In genomic region chr11:44595964-44596381, GRCh38 we compare ENCODE assay signal across 9 cellular contexts. TPM values are rescaled to one million over a fixed set of nuclear protein-coding genes. Genes with fewer than 3 reads are reported as not detected.
DNase-seq lines count a peak whose midpoint lies in the region; ATAC-seq and TF ChIP-seq lines count a peak whose summit lies in the region.
"Had no signal": no experiment of that assay in that cellular context is flagged by ENCODE, and none has a peak within 500 bp of the region (broad histone marks: within the 10 kb centered on the region; RNA-seq: fewer than 3 reads in every experiment).

No MANE protein-coding gene starts in this region.

- H3K36me3 Mint-ChIP-seq in T-helper 2 cell treated with Interferon-gamma antibody and Interleukin-4, amounts not matched to agents 5 μg/mL and 100 μg/mL, for 36 hours (ENCODE audit: low read depth): peaks cover 61% of the 10 kb centered on the region

- H3K4me1 Mint-ChIP-seq in T-helper 2 cell treated with Interferon-gamma antibody and Interleukin-4, amounts not matched to agents 5 μg/mL and 100 μg/mL, for 36 hours (ENCODE audit: low read depth): peaks cover 56% of the 10 kb centered on the region

- peaks cover 56% of the 10 kb centered on the region for H3K4me1 ChIP-seq in psoas muscle

- H3K36me3 ChIP-seq in psoas muscle (ENCODE audit: insufficient read depth in 1 of 2, low read depth in 1 of 2): peaks cover 0 to 3% of the 10 kb centered on the region in 2 donors

- peak overlapping the region; percentile 96 for H3K27ac Mint-ChIP-seq in T-helper 2 cell treated with Interferon-gamma antibody and Interleukin-4, amounts not matched to agents 5 μg/mL and 100 μg/mL, for 36 hours

- H3K27me3 ChIP-seq in psoas muscle (ENCODE audit: insufficient read depth in 3 of 3, low read length in 2 of 3): no peaks in the 10 kb centered on the region
- H3K27me3 ChIP-seq: foreskin keratinocyte had no signal

- TF ChIP-seq CTCF in GM12864 (IDR thresholded peaks at IDR 0.05; ENCODE audit: low read depth, low read length, missing control alignments) (no peak), psoas muscle (IDR thresholded peaks at IDR 0.05) (no peak)

- DNase-seq in GM12864 (ENCODE audit: low read depth) (no peak), Right ventricle myocardium superior (peak; percentile 88), psoas muscle (peak; percentile 74 to 87), EL (no peak), NK-92 (lab: John Stamatoyannopoulos, UW; ENCODE audit: unreplicated experiment) (no peak), NCI-H2227 (lab: John Stamatoyannopoulos, UW; ENCODE audit: unreplicated experiment) (no peak)
- DNase-seq in T-helper 2 cell treated with Interferon-gamma antibody and Interleukin-4, amounts not matched to agents 5 μg/mL and 100 μg/mL, for 36 hours (ENCODE audit: low spot score): no peak
- DNase-seq: foreskin keratinocyte had no signal

- H3K9me3 ChIP-seq in psoas muscle: no peaks in the 10 kb centered on the region

- intact Hi-C loops in Right ventricle myocardium superior (cut with DNase I) (no loop called here), psoas muscle (cut with DNase I) (loop anchor here in 1 of 2 donors (5.0 kb wide), 1 partner anchor 34 kb away; no protein-coding TSS in a partner anchor)

- H3K27ac ChIP-seq in psoas muscle: peak overlapping the region; percentile 61
- H3K27ac ChIP-seq: foreskin keratinocyte had no signal

- peak overlapping the region; percentile 79 for H3K4me3 Mint-ChIP-seq in T-helper 2 cell treated with Interferon-gamma antibody and Interleukin-4, amounts not matched to agents 5 μg/mL and 100 μg/mL, for 36 hours

- ATAC-seq in Right ventricle myocardium superior (ENCODE audit: poor library complexity) (peak; percentile 89), psoas muscle (peak; percentile 53 to 62 (median 58)), GM18867 (IDR thresholded peaks at IDR 0.05; ENCODE audit: unreplicated experiment) (no peak)
- ATAC-seq: foreskin keratinocyte had no signal

- H3K4me3 ChIP-seq in GM12864 (ENCODE audit: low read depth, low read length) (peak overlapping the region; percentile 4; the same call in 1 of the 2 replicates), psoas muscle (no peak overlapping the region)

- H3K9me3 Mint-ChIP-seq in T-helper 2 cell treated with Interferon-gamma antibody and Interleukin-4, amounts not matched to agents 5 μg/mL and 100 μg/mL, for 36 hours: no peaks in the 10 kb centered on the region

- WGBS in psoas muscle, 3 donors: 11 to 13% (median 11%) methylated on average over 10 of the region's 10 CpGs

- H3K27me3 Mint-ChIP-seq in T-helper 2 cell treated with Interferon-gamma antibody and Interleukin-4, amounts not matched to agents 5 μg/mL and 100 μg/mL, for 36 hours (ENCODE audit: low read depth): no peaks in the 10 kb centered on the region

RNA-seq across cellular contexts. Expression of gene CD82, which starts 30.5 kb away (rescaled TPM):
- 54.6 TPM for total RNA-seq in Right ventricle myocardium superior
- total RNA-seq in psoas muscle: 100 to 1,000 TPM in 1 of 4 donors, 10 to 100 TPM in 3; 25.9 to 162 (median 50.2) TPM
- 10 to 100 TPM; 13.3 to 22.1 (median 13.7) TPM for polyA plus RNA-seq in psoas muscle

Comparison
In these comparisons a context has a peak if more than half of its experiments do, and no peak if none do; other contexts are left out.
1. DNase-seq: peak in Right ventricle myocardium superior (single experiment) and psoas muscle (2 of 2); none in GM12864 (single experiment), T-helper 2 cell treated with Interferon-gamma antibody and Interleukin-4, amounts not matched to agents 5 μg/mL and 100 μg/mL, for 36 hours (single experiment), EL (single experiment), NK-92 (single experiment) and NCI-H2227 (single experiment).